22 cellular contexts compared by ENCODE assay signal in the genomic region with DNA sequence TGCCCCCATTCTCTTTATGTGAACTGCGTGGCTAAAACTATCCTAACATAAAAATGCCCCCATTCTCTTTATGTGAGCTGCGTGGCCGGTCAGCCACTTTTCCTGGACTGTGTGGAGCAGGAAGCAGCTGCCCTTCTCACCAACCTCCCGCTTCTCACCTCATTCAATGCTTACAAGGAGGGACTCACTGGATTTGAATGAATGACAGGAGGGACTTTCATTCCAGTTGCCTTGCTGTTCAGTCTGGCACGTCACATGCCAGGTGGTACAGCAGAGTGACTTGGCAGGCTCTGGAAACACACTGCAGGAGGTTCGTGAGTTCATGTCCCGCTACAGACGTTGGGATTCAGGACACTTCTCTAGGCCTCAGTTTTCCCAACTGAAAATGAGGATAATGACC.
DNase-seq lines count a peak whose midpoint lies in the region; ATAC-seq, FAIRE-seq and TF ChIP-seq lines count a peak whose summit lies in the region.
"Had no signal": no experiment of that assay in that cellular context is flagged by ENCODE, and none has a peak within 500 bp of the region (broad histone marks: within the 10 kb centered on the region; RNA-seq: fewer than 3 reads in every experiment).

No MANE protein-coding gene starts in this region.

- H3K4me1 Mint-ChIP-seq in neural progenitor cell, result no peaks in the 10 kb centered on the region
- H3K4me1 Mint-ChIP-seq: naive thymus-derived CD8-positive, alpha-beta T cell had no signal

- TF ChIP-seq EP300 in ovary (IDR thresholded peaks at IDR 0.05), result no peak

- H3K36me3 Mint-ChIP-seq in neural progenitor cell, result no peaks in the 10 kb centered on the region
- H3K36me3 Mint-ChIP-seq: naive thymus-derived CD8-positive, alpha-beta T cell had no signal

- intact Hi-C loops in ascending aorta (cut with DNase I), result loop anchor here (1.0 to 5.0 kb wide), 6 partner anchors 60 to 567 kb away; no protein-coding TSS in a partner anchor
- intact Hi-C loops in esophagus squamous epithelium (cut with DNase I), result no loop called here
- intact Hi-C loops in ovary (cut with DNase I), result no loop called here
- intact Hi-C loops in pancreas (cut with DNase I), result no loop called here

- H3K27me3 ChIP-seq in ascending aorta (no peaks in the 10 kb centered on the region), esophagus squamous epithelium (peaks cover 0 to 21% (median 0%) of the 10 kb centered on the region in 4 donors), neural progenitor cell (no peaks in the 10 kb centered on the region), thymus (ENCODE audit: control insufficient read depth, insufficient read depth) (no peaks in the 10 kb centered on the region), ovary (no peaks in the 10 kb centered on the region), pancreas (no peaks in the 10 kb centered on the region)
- H3K27me3 ChIP-seq: colonic mucosa, Peyer's patch had no signal

- FAIRE-seq in pancreas (lab: Jason Lieb, UNC), result no peak
- FAIRE-seq: endometrium, K562, keratinocyte, TTC549 had no signal

- peaks cover 5% of the 10 kb centered on the region for H3K27me3 Mint-ChIP-seq in neural progenitor cell (ENCODE audit: insufficient read depth, low read depth)

- DNase-seq in ascending aorta (ENCODE audit: low spot score in 2 of 2), result no peak
- no peak for DNase-seq in esophagus squamous epithelium (lab: John Stamatoyannopoulos, UW)
- DNase-seq in neural progenitor cell (ENCODE audit: low spot score), result no peak
- no peak for DNase-seq in ovary
- DNase-seq in stimulated activated CD4-positive, alpha-beta T cell treated with anti-CD3 and anti-CD28 coated beads, Interleukin-4, amount 100 ng/mL, for 4 hours, result no peak
- no peak for DNase-seq in pancreas
- DNase-seq: activated CD4-positive, alpha-beta T cell treated with anti-CD3 and anti-CD28 coated beads for 48 hours; activated CD8-positive, alpha-beta memory T cell treated with anti-CD3 and anti-CD28 coated beads, Interleukin-2, amount 50 U/mL, for 48 hours; activated gamma-delta T cell; colonic mucosa; mammary epithelial cell; MV-4-11; naive thymus-derived CD8-positive, alpha-beta T cell; NCI-H187 treated with DMSO at 0.1 percent for 48 hours; NCI-H2227 treated with DMSO at 0.1 percent for 48 hours; Peyer's patch; stimulated activated CD4-positive, alpha-beta T cell treated with anti-CD3 and anti-CD28 coated beads, Interleukin-12 subunit alpha, Interleukin-12 subunit beta, amount 100 ng/mL, for 4 hours had no signal

- peak overlapping the region; percentile 51 for H3K27ac Mint-ChIP-seq in neural progenitor cell
- H3K27ac Mint-ChIP-seq: naive thymus-derived CD8-positive, alpha-beta T cell had no signal

- no peaks in the 10 kb centered on the region for H3K36me3 ChIP-seq in ascending aorta
- no peaks in the 10 kb centered on the region for H3K36me3 ChIP-seq in esophagus squamous epithelium
- H3K36me3 ChIP-seq in neural progenitor cell, result no peaks in the 10 kb centered on the region
- H3K36me3 ChIP-seq in thymus (ENCODE audit: control insufficient read depth, insufficient read depth), result no peaks in the 10 kb centered on the region
- H3K36me3 ChIP-seq in ovary, result no peaks in the 10 kb centered on the region
- H3K36me3 ChIP-seq in pancreas, result no peaks in the 10 kb centered on the region
- H3K36me3 ChIP-seq: colonic mucosa, Peyer's patch had no signal

- peak overlapping the region; percentile 76 to 84 for H3K27ac ChIP-seq in ascending aorta
- peak overlapping the region in 3 of 4 donors; percentile 21 to 52 (median 46) for H3K27ac ChIP-seq in esophagus squamous epithelium
- no peak overlapping the region for H3K27ac ChIP-seq in neural progenitor cell
- H3K27ac ChIP-seq in thymus (ENCODE audit: low read depth), result peak overlapping the region; percentile 18
- H3K27ac ChIP-seq in ovary, result no peak overlapping the region
- H3K27ac ChIP-seq in pancreas, result no peak overlapping the region
- H3K27ac ChIP-seq: colonic mucosa had no signal

- H3K4me1 ChIP-seq in ascending aorta (peaks cover 0 to 7% of the 10 kb centered on the region in 2 donors), esophagus squamous epithelium (no peaks in the 10 kb centered on the region), neural progenitor cell (no peaks in the 10 kb centered on the region), thymus (ENCODE audit: control insufficient read depth, insufficient read depth, low read length) (no peaks in the 10 kb centered on the region), ovary (ENCODE audit: insufficient read depth) (peaks cover 11% of the 10 kb centered on the region), pancreas (no peaks in the 10 kb centered on the region)
- H3K4me1 ChIP-seq: colonic mucosa, Peyer's patch had no signal

- TF ChIP-seq POLR2A in esophagus squamous epithelium (IDR thresholded peaks at IDR 0.05) (no peak), ovary (IDR thresholded peaks at IDR 0.05) (no peak)

- no peaks in the 10 kb centered on the region for H3F3A ChIP-seq in neural progenitor cell (ENCODE audit: low read depth)

- no peak overlapping the region for H3K9ac ChIP-seq in neural progenitor cell

- no peaks in the 10 kb centered on the region for H3K9me3 Mint-ChIP-seq in neural progenitor cell
- H3K9me3 Mint-ChIP-seq: naive thymus-derived CD8-positive, alpha-beta T cell had no signal

- H3K4me3 ChIP-seq in ascending aorta (peak overlapping the region in 1 of 2 donors; percentile 34), esophagus squamous epithelium (no peak overlapping the region), neural progenitor cell (no peak overlapping the region), thymus (ENCODE audit: low read length) (no peak overlapping the region), ovary (no peak overlapping the region), pancreas (no peak overlapping the region)
- H3K4me3 ChIP-seq: colonic mucosa, K562, Peyer's patch had no signal

- TF ChIP-seq CTCF in ascending aorta (IDR thresholded peaks at IDR 0.05), result no peak
- no peak for TF ChIP-seq CTCF in esophagus squamous epithelium (IDR thresholded peaks at IDR 0.05)
- TF ChIP-seq CTCF in neural progenitor cell (IDR thresholded peaks at IDR 0.05), result no peak
- TF ChIP-seq CTCF in ovary (IDR thresholded peaks at IDR 0.05), result no peak
- TF ChIP-seq CTCF in pancreas (IDR thresholded peaks at IDR 0.05), result no peak

- H3K4me3 Mint-ChIP-seq in neural progenitor cell, result no peak overlapping the region
- H3K4me3 Mint-ChIP-seq: naive thymus-derived CD8-positive, alpha-beta T cell had no signal

- H3K4me2 ChIP-seq in neural progenitor cell, result no peak overlapping the region

- H2AFZ ChIP-seq in neural progenitor cell (replicated peaks), result no peak overlapping the region

- H4K20me1 ChIP-seq in neural progenitor cell (ENCODE audit: low read depth), result no peaks in the 10 kb centered on the region

- WGBS in esophagus squamous epithelium, 2 donors, result 65 to 66% methylated on average over 5 to 7 of the region's 8 CpGs
- 89% methylated on average over 8 of the region's 8 CpGs for WGBS in thymus
- 67 to 84% (median 75%) methylated on average over 8 of the region's 8 CpGs for WGBS in ovary, 3 donors
- 75 to 80% methylated on average over 8 of the region's 8 CpGs for WGBS in pancreas, 2 donors

- H3K79me2 ChIP-seq in neural progenitor cell (ENCODE audit: low read depth), result no peaks in the 10 kb centered on the region

- no peaks in the 10 kb centered on the region for H3K9me3 ChIP-seq in ascending aorta
- no peaks in the 10 kb centered on the region for H3K9me3 ChIP-seq in esophagus squamous epithelium
- no peaks in the 10 kb centered on the region for H3K9me3 ChIP-seq in neural progenitor cell (ENCODE audit: low read depth)
- no peaks in the 10 kb centered on the region for H3K9me3 ChIP-seq in thymus (ENCODE audit: control insufficient read depth)
- no peaks in the 10 kb centered on the region for H3K9me3 ChIP-seq in ovary
- no peaks in the 10 kb centered on the region for H3K9me3 ChIP-seq in pancreas
- H3K9me3 ChIP-seq: colonic mucosa, Peyer's patch had no signal

- no peak for ATAC-seq in pancreas
- ATAC-seq: K562; naive thymus-derived CD8-positive, alpha-beta T cell had no signal

Comparison
In these comparisons a context has a peak if more than half of its experiments do, and no peak if none do; other contexts are left out.
1. H3K27ac ChIP-seq: peak in ascending aorta (2 of 2), esophagus squamous epithelium (3 of 4) and thymus (single experiment); none in neural progenitor cell (single experiment), ovary (0 of 2) and pancreas (0 of 4).